In the genomic region with DNA sequence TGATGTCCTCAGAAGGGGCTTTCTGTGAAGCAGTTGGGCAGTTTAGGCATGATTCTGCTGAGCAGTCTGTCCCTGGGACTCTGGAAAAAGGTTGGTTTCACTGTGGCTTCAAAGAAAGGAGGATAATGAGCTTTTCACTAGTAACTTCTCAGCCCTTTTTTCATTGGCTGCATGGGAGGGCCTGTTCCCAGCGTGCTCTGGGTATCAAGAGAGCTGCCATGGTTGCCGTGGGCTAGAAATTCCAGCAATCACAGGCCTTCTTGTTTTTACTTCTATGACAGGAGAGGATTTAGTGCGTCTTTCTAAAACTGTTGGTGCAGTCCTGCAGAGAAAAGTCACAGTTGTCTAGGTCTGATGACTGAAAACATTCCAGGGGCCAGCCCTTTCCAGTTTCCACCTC, we compare ENCODE assay signal across 17 cellular contexts. TPM values are rescaled to one million over a fixed set of nuclear protein-coding genes. Genes with fewer than 3 reads are reported as not detected.
DNase-seq lines count a peak whose midpoint lies in the region; ATAC-seq and TF ChIP-seq lines count a peak whose summit lies in the region.
"Had no signal": no experiment of that assay in that cellular context is flagged by ENCODE, and none has a peak within 500 bp of the region (broad histone marks: within the 10 kb centered on the region; RNA-seq: fewer than 3 reads in every experiment).

No MANE protein-coding gene starts in this region.

- peaks cover 78% of the 10 kb centered on the region for H4K20me1 ChIP-seq in SK-N-SH (ENCODE audit: insufficient read depth)

- no peak for TF ChIP-seq EP300 in SK-N-SH (IDR thresholded peaks at IDR 0.05; ENCODE audit: borderline replicate concordance in 1 of 2, low read depth in 1 of 2, low read length in 1 of 2)

- peaks cover 2 to 5% of the 10 kb centered on the region in 2 experiments for H3K36me3 ChIP-seq in SK-N-SH (replicated peaks in 1 of 2; ENCODE audit: control insufficient read depth in 1 of 2, insufficient read depth in 2 of 2, low read length in 1 of 2)
- H3K36me3 ChIP-seq in neutrophil: peaks cover 8% of the 10 kb centered on the region

- no peaks in the 10 kb centered on the region for H3K27me3 Mint-ChIP-seq in dendritic cell treated with granulocyte-macrophage colony-stimulating factor and Interleukin-4, amounts not matched to agents 40 ng/mL and 50 ng/mL, for 4 days

- no peaks in the 10 kb centered on the region for H3K27me3 ChIP-seq in SK-N-SH (ENCODE audit: insufficient read depth)
- no peaks in the 10 kb centered on the region for H3K27me3 ChIP-seq in neutrophil

- no peaks in the 10 kb centered on the region for H3K9me2 ChIP-seq in SK-N-SH

- POLR2A ChIA-PET in SK-N-SH (lab: Yijun Ruan, JAX): no interaction called here

- no peak overlapping the region for H3K4me3 ChIP-seq in SK-N-SH (ENCODE audit: low read depth in 2 of 2, low read length in 1 of 2)
- H3K4me3 ChIP-seq in neutrophil (ENCODE audit: low read depth in 1 of 2, low read length in 1 of 2): no peak overlapping the region

- H3K27ac ChIP-seq in SK-N-SH (ENCODE audit: low read depth in 2 of 2, low read length in 1 of 2) (peak overlapping the region; percentile 12 to 84; a peak in 3 of 4 replicates), neutrophil (peak overlapping the region; percentile 5)
- H3K27ac ChIP-seq: 22Rv1, HL-60, parathyroid adenoma had no signal

- H3K9me3 ChIP-seq in SK-N-SH (no peaks in the 10 kb centered on the region), neutrophil (no peaks in the 10 kb centered on the region)

- peaks cover 77% of the 10 kb centered on the region for H3K4me1 Mint-ChIP-seq in dendritic cell treated with granulocyte-macrophage colony-stimulating factor and Interleukin-4, amounts not matched to agents 40 ng/mL and 50 ng/mL, for 4 days (ENCODE audit: low read depth)

- H3K4me1 ChIP-seq in SK-N-SH (ENCODE audit: control insufficient read depth in 1 of 2, insufficient read depth in 2 of 2, low read depth in 1 of 2, low read length in 1 of 2) (peaks cover 10 to 50% of the 10 kb centered on the region in 2 experiments; a peak in 3 of 4 replicates), neutrophil (ENCODE audit: control insufficient read depth in 1 of 2, insufficient read depth in 1 of 2, low read depth in 1 of 2, low read length in 1 of 2) (peaks cover 18 to 28% of the 10 kb centered on the region in 2 experiments)

- peak overlapping the region; percentile 46 for H3K27ac Mint-ChIP-seq in dendritic cell treated with granulocyte-macrophage colony-stimulating factor and Interleukin-4, amounts not matched to agents 40 ng/mL and 50 ng/mL, for 4 days

- H2AFZ ChIP-seq in SK-N-SH (ENCODE audit: low read depth): no peak overlapping the region
- H2AFZ ChIP-seq: parathyroid adenoma had no signal

- H3K4me2 ChIP-seq in SK-N-SH: no peak overlapping the region

- no peak overlapping the region for H3K4me3 Mint-ChIP-seq in dendritic cell treated with granulocyte-macrophage colony-stimulating factor and Interleukin-4, amounts not matched to agents 40 ng/mL and 50 ng/mL, for 4 days

- H3K9me3 Mint-ChIP-seq in dendritic cell treated with granulocyte-macrophage colony-stimulating factor and Interleukin-4, amounts not matched to agents 40 ng/mL and 50 ng/mL, for 4 days: no peaks in the 10 kb centered on the region

- ATAC-seq in SK-N-SH treated with all-trans-retinoic acid at 6 μM for 48 hours: no peak
- ATAC-seq in HG03354 (IDR thresholded peaks at IDR 0.05; ENCODE audit: poor library complexity, severe bottlenecking, unreplicated experiment): no peak
- no peak for ATAC-seq in GM18858 (IDR thresholded peaks at IDR 0.05; ENCODE audit: unreplicated experiment)
- ATAC-seq: left lobe of liver had no signal

- H3F3A ChIP-seq in SK-N-SH (replicated peaks; ENCODE audit: insufficient read depth): peaks cover 41% of the 10 kb centered on the region

- DNase-seq in SK-N-SH (no peak), M059J (ENCODE audit: low read depth) (peak; percentile 7), DMS79 (lab: John Stamatoyannopoulos, UW) (no peak)
- DNase-seq: dermis blood vessel endothelial cell; EL; MV-4-11; NCI-H226; stimulated activated CD4-positive, alpha-beta T cell treated with anti-CD3 and anti-CD28 coated beads, Interleukin-4, amount 100 ng/mL, for 4 hours had no signal

- 81% methylated on average over 3 of the region's 3 CpGs for WGBS in SK-N-SH (ENCODE audit: low lambda C conversion rate)

- peaks cover 25% of the 10 kb centered on the region for H3K36me3 Mint-ChIP-seq in dendritic cell treated with granulocyte-macrophage colony-stimulating factor and Interleukin-4, amounts not matched to agents 40 ng/mL and 50 ng/mL, for 4 days (ENCODE audit: low read depth)

- no peak for TF ChIP-seq RAD21 in SK-N-SH (IDR thresholded peaks at IDR 0.05; ENCODE audit: low read length)

- H3K79me2 ChIP-seq in SK-N-SH (ENCODE audit: insufficient read depth): peaks cover 100% of the 10 kb centered on the region

- TF ChIP-seq CTCF in SK-N-SH (IDR thresholded peaks at IDR 0.05) (no peak), neutrophil (IDR thresholded peaks at IDR 0.05) (no peak)

- intact Hi-C loops in dendritic cell treated with granulocyte-macrophage colony-stimulating factor and Interleukin-4, amounts not matched to agents 40 ng/mL and 50 ng/mL, for 4 days (cut with micrococcal nuclease): no loop called here

- CTCF ChIA-PET in SK-N-SH (lab: Yijun Ruan, JAX): interaction anchor here (1.4 to 3.4 kb wide), 3 partner anchors 11 to 578 kb away, joined by 3 to 17 read pairs (median 3); no protein-coding TSS in a partner anchor

- H3K9ac ChIP-seq in SK-N-SH: no peak overlapping the region
- H3K9ac ChIP-seq: parathyroid adenoma had no signal

TF ChIP-seq in SK-N-SH, 30 proteins besides CTCF, POLR2A, EP300 and RAD21:
- TF ChIP-seq POLR2AphosphoS5 (IDR thresholded peaks at IDR 0.05; ENCODE audit: low read depth, low read length): no peak
- no peak for TF ChIP-seq RXRA (IDR thresholded peaks at IDR 0.05; ENCODE audit: borderline replicate concordance, low read depth)
- no peak for TF ChIP-seq GATA2 (CRISPR knock-in tag; IDR thresholded peaks at IDR 0.05)
- no peak for TF ChIP-seq FOXM1 (IDR thresholded peaks at IDR 0.05; ENCODE audit: low read depth)
- TF ChIP-seq MAX (IDR thresholded peaks at IDR 0.05; ENCODE audit: low read depth): no peak
- TF ChIP-seq CHD2 (IDR thresholded peaks at IDR 0.05; ENCODE audit: low read length, partially characterized antibody): no peak
- TF ChIP-seq ELF1 (IDR thresholded peaks at IDR 0.05): no peak
- TF ChIP-seq SMC3 (IDR thresholded peaks at IDR 0.05; ENCODE audit: low read depth, low read length): no peak
- TF ChIP-seq, protein P1, sequence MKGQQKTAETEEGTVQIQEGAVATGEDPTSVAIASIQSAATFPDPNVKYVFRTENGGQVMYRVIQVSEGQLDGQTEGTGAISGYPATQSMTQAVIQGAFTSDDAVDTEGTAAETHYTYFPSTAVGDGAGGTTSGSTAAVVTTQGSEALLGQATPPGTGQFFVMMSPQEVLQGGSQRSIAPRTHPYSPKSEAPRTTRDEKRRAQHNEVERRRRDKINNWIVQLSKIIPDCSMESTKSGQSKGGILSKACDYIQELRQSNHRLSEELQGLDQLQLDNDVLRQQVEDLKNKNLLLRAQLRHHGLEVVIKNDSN (IDR thresholded peaks at IDR 0.05; ENCODE audit: borderline replicate concordance, low read depth): no peak
TF ChIP-seq in SK-N-SH: peak in this region for 0.

TF ChIP-seq in SK-N-SH treated with all-trans-retinoic acid at 6 μM for 48 hours, 23 proteins besides CTCF, POLR2A, EP300 and RAD21 (continues in another document):
- TF ChIP-seq TOX (CRISPR knock-in tag; IDR thresholded peaks at IDR 0.05; ENCODE audit: borderline replicate concordance): no peak
- no peak for TF ChIP-seq SNAI2 (CRISPR knock-in tag; IDR thresholded peaks at IDR 0.05)
- no peak for TF ChIP-seq ESRRG (CRISPR knock-in tag; IDR thresholded peaks at IDR 0.05)
- TF ChIP-seq, protein P2, sequence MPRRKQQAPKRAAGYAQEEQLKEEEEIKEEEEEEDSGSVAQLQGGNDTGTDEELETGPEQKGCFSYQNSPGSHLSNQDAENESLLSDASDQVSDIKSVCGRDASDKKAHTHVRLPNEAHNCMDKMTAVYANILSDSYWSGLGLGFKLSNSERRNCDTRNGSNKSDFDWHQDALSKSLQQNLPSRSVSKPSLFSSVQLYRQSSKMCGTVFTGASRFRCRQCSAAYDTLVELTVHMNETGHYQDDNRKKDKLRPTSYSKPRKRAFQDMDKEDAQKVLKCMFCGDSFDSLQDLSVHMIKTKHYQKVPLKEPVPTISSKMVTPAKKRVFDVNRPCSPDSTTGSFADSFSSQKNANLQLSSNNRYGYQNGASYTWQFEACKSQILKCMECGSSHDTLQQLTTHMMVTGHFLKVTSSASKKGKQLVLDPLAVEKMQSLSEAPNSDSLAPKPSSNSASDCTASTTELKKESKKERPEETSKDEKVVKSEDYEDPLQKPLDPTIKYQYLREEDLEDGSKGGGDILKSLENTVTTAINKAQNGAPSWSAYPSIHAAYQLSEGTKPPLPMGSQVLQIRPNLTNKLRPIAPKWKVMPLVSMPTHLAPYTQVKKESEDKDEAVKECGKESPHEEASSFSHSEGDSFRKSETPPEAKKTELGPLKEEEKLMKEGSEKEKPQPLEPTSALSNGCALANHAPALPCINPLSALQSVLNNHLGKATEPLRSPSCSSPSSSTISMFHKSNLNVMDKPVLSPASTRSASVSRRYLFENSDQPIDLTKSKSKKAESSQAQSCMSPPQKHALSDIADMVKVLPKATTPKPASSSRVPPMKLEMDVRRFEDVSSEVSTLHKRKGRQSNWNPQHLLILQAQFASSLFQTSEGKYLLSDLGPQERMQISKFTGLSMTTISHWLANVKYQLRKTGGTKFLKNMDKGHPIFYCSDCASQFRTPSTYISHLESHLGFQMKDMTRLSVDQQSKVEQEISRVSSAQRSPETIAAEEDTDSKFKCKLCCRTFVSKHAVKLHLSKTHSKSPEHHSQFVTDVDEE (CRISPR knock-in tag; IDR thresholded peaks at IDR 0.05): no peak
- TF ChIP-seq OSR1 (CRISPR knock-in tag; IDR thresholded peaks at IDR 0.05): no peak
- TF ChIP-seq ZNF8 (CRISPR knock-in tag; IDR thresholded peaks at IDR 0.05): no peak
- no peak for TF ChIP-seq ZNF70 (CRISPR knock-in tag; IDR thresholded peaks at IDR 0.05)
- no peak for TF ChIP-seq ISL1 (CRISPR knock-in tag; IDR thresholded peaks at IDR 0.05)
- no peak for TF ChIP-seq BACH2 (CRISPR knock-in tag; IDR thresholded peaks at IDR 0.05; ENCODE audit: borderline replicate concordance)
- no peak for TF ChIP-seq ZNF565 (CRISPR knock-in tag; conservative IDR thresholded peaks at IDR 0.05; ENCODE audit: low read depth)
- no peak for TF ChIP-seq ZC3H10 (CRISPR knock-in tag; IDR thresholded peaks at IDR 0.05)
- TF ChIP-seq ARNTL (CRISPR knock-in tag; IDR thresholded peaks at IDR 0.05; ENCODE audit: borderline replicate concordance, low read depth): no peak

RNA-seq across cellular contexts. Expression of gene SZRD1, which starts 7.2 kb away (rescaled TPM):
- polyA plus RNA-seq in SK-N-SH (2012; rRNA removed): 100 and 119 TPM in 2 replicates
- 79.5 and 109 TPM in 2 replicates for polyA plus RNA-seq in SK-N-SH (2012; cell fraction: cytosol; rRNA removed)
- polyA plus RNA-seq in SK-N-SH (2012; cell fraction: nucleus; rRNA removed): 51.0 and 70.5 TPM in 2 replicates
- 91.1 and 125 TPM in 2 replicates for total RNA-seq in M059J (2014; rRNA removed; shearing (Covaris generic))

RNA-seq across cellular contexts. Expression of gene FBXO42, which starts 22.0 kb away (rescaled TPM):
- 8.6 and 10.3 TPM in 2 replicates for polyA plus RNA-seq in SK-N-SH (2012; rRNA removed)
- 6.0 and 7.3 TPM in 2 replicates for polyA plus RNA-seq in SK-N-SH (2012; cell fraction: cytosol; rRNA removed)
- 25.0 and 26.3 TPM in 2 replicates for polyA plus RNA-seq in SK-N-SH (2012; cell fraction: nucleus; rRNA removed)
- total RNA-seq in M059J (2014; rRNA removed; shearing (Covaris generic)): 13.8 and 29.2 TPM in 2 replicates
